Comparison of ENCODE assay signal across 40 cellular contexts in the genomic region with DNA sequence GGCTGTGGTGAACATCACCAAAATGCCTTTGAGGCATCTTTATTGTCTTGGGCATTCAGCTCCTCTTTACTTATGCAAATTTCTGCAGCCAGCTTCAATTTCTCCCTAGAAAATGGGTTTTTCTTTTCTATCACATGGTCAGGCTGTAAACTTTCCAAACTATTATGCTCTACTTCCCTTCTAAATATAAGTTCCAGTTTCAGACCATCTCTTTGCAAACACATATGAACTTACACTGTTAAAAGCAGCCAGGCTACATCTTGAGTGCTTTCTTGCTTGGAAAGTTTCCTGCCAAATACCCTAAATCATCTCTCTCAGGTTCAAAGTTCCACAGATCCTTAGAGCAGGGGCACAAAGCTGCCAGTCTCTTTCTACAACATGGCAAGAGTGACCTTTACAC.
"Had no signal": no experiment of that assay in that cellular context is flagged by ENCODE, and none has a peak within 500 bp of the region (broad histone marks: within the 10 kb centered on the region; RNA-seq: fewer than 3 reads in every experiment).

No MANE protein-coding gene starts in this region.

- H3K36me3 ChIP-seq: adrenal gland, breast epithelium, cardiac muscle cell had no signal

- H3K27me3 ChIP-seq: adrenal gland, ascending aorta, body of pancreas, brain microvascular endothelial cell, breast epithelium, cardiac muscle cell had no signal

- DNase-seq: activated effector memory CD4-positive, alpha-beta T cell treated with anti-CD3 and anti-CD28 coated beads, Interleukin-2, amount 50 U/mL, for 16 hours; activated effector memory CD4-positive, alpha-beta T cell treated with Interleukin-2 at 50 U/mL for 16 hours; activated gamma-delta T cell; activated gamma-delta T cell treated with Interleukin-2 at 50 U/mL for 16 hours; activated naive CD4-positive, alpha-beta T cell; activated naive CD4-positive, alpha-beta T cell treated with anti-CD3 and anti-CD28 coated beads for 36 hours; activated naive CD4-positive, alpha-beta T cell treated with anti-CD3 and anti-CD28 coated beads, Interleukin-2, amount 10 ng/mL, durations not matched to agents 7 days and 5 days; activated naive CD4-positive, alpha-beta T cell treated with anti-CD3 and anti-CD28 coated beads, Interleukin-2, amount 50 U/mL, for 16 hours; activated naive CD4-positive, alpha-beta T cell treated with Interleukin-2 at 50 U/mL for 16 hours; activated naive CD8-positive, alpha-beta T cell treated with anti-CD3 and anti-CD28 coated beads for 36 hours; activated naive CD8-positive, alpha-beta T cell treated with anti-CD3 and anti-CD28 coated beads, Interleukin-2, amount 10 ng/mL, durations not matched to agents 7 days and 5 days; activated naive CD8-positive, alpha-beta T cell treated with anti-CD3 and anti-CD28 coated beads, Interleukin-2, amount 50 U/mL, for 24 hours; activated T-cell treated with anti-CD3 and anti-CD28 coated beads, Interleukin-2, amount 50 U/mL, for 1 hour; activated T-cell treated with anti-CD3 and anti-CD28 coated beads, Interleukin-2, amount 50 U/mL, for 24 hours; activated T-cell treated with anti-CD3 and anti-CD28 coated beads, Interleukin-2, amount 50 U/mL, for 4 hours; activated T-cell treated with anti-CD3 and anti-CD28 coated beads, Interleukin-2, amount 50 U/mL, for 48 hours; activated T-cell treated with anti-CD3 and anti-CD28 coated beads, Interleukin-2, amount 50 U/mL, for 72 hours; adrenal gland; amniotic stem cell; amygdala; anterior cingulate cortex; aorta; body of pancreas; brain microvascular endothelial cell; caudate nucleus; central memory CD4-positive, alpha-beta T cell; cerebellar nuclear complex had no signal

- H3K4me1 ChIP-seq: adrenal gland, ascending aorta, body of pancreas, breast epithelium had no signal

- H3K27ac Mint-ChIP-seq: activated naive CD4-positive, alpha-beta T cell treated with anti-CD3 and anti-CD28 coated beads for 36 hours; activated naive CD4-positive, alpha-beta T cell treated with anti-CD3 and anti-CD28 coated beads, Interleukin-2, amount 10 ng/mL, durations not matched to agents 7 days and 5 days; activated naive CD4-positive, alpha-beta T cell treated with anti-CD3 and anti-CD28 coated beads, Interleukin-2, amount 50 U/mL, for 24 hours; activated naive CD8-positive, alpha-beta T cell; activated naive CD8-positive, alpha-beta T cell treated with anti-CD3 and anti-CD28 coated beads for 36 hours; activated naive CD8-positive, alpha-beta T cell treated with anti-CD3 and anti-CD28 coated beads, Interleukin-2, amount 10 ng/mL, durations not matched to agents 7 days and 5 days; activated naive CD8-positive, alpha-beta T cell treated with anti-CD3 and anti-CD28 coated beads, Interleukin-2, amount 50 U/mL, for 24 hours; activated T-cell treated with anti-CD3 and anti-CD28 coated beads, Interleukin-2, amount 50 U/mL, for 24 hours; activated T-cell treated with anti-CD3 and anti-CD28 coated beads, Interleukin-2, amount 50 U/mL, for 72 hours; activated T-helper 1 cell treated with anti-CD3 and anti-CD28 coated beads, Interleukin-12 subunit alpha, Interleukin-12 subunit beta, Interleukin-2, Interleukin-4 antibody, amounts not matched to agents 30 ng/mL and 10 ng/mL and 1 ng/mL, durations not matched to agents 14 hours and 24 hours and 36 hours; activated T-helper 17 cell treated with anti-CD3 and anti-CD28 coated beads, Interleukin-2, amount 50 U/mL, for 72 hours; activated T-helper 2 cell treated with anti-CD3 and anti-CD28 coated beads, Interferon-gamma antibody, Interleukin-2, Interleukin-4, amounts not matched to agents 10 μg/mL and 5 μg/mL and 100 μg/mL, durations not matched to agents 14 hours and 24 hours and 36 hours; brain had no signal

- H3K27ac ChIP-seq: adrenal gland, ascending aorta, body of pancreas, brain microvascular endothelial cell, breast epithelium, cardiac muscle cell had no signal

- FAIRE-seq: astrocyte, bronchial epithelial cell had no signal

- H3K4me3 ChIP-seq: adrenal gland, ascending aorta, body of pancreas, breast epithelium, cardiac muscle cell had no signal

- H3K9me3 ChIP-seq: adrenal gland had no signal

- ATAC-seq: activated naive CD4-positive, alpha-beta T cell treated with anti-CD3 and anti-CD28 coated beads, Interleukin-2, amount 50 U/mL, for 72 hours; activated naive CD8-positive, alpha-beta T cell treated with anti-CD3 and anti-CD28 coated beads, Interleukin-2, amount 50 U/mL, for 24 hours; activated T-cell treated with anti-CD3 and anti-CD28 coated beads, Interleukin-2, amount 50 U/mL, for 4 hours; activated T-cell treated with anti-CD3 and anti-CD28 coated beads, Interleukin-2, amount 50 U/mL, for 72 hours; activated T-helper 17 cell treated with anti-CD3 and anti-CD28 coated beads, Interleukin-2, amount 50 U/mL, for 72 hours; body of pancreas had no signal

- H3K4me3 Mint-ChIP-seq: activated naive CD4-positive, alpha-beta T cell treated with anti-CD3 and anti-CD28 coated beads for 36 hours; activated naive CD4-positive, alpha-beta T cell treated with anti-CD3 and anti-CD28 coated beads, Interleukin-2, amount 10 ng/mL, durations not matched to agents 7 days and 5 days; activated naive CD4-positive, alpha-beta T cell treated with anti-CD3 and anti-CD28 coated beads, Interleukin-2, amount 50 U/mL, for 24 hours; activated naive CD8-positive, alpha-beta T cell; activated naive CD8-positive, alpha-beta T cell treated with anti-CD3 and anti-CD28 coated beads for 36 hours; activated naive CD8-positive, alpha-beta T cell treated with anti-CD3 and anti-CD28 coated beads, Interleukin-2, amount 10 ng/mL, durations not matched to agents 7 days and 5 days; activated naive CD8-positive, alpha-beta T cell treated with anti-CD3 and anti-CD28 coated beads, Interleukin-2, amount 50 U/mL, for 24 hours; activated T-cell treated with anti-CD3 and anti-CD28 coated beads, Interleukin-2, amount 50 U/mL, for 24 hours; activated T-cell treated with anti-CD3 and anti-CD28 coated beads, Interleukin-2, amount 50 U/mL, for 4 hours; activated T-cell treated with anti-CD3 and anti-CD28 coated beads, Interleukin-2, amount 50 U/mL, for 72 hours; activated T-helper 1 cell treated with anti-CD3 and anti-CD28 coated beads, Interleukin-12 subunit alpha, Interleukin-12 subunit beta, Interleukin-2, Interleukin-4 antibody, amounts not matched to agents 30 ng/mL and 10 ng/mL and 1 ng/mL, durations not matched to agents 14 hours and 24 hours and 36 hours; activated T-helper 17 cell treated with anti-CD3 and anti-CD28 coated beads, Interleukin-2, amount 50 U/mL, for 72 hours; brain; central memory CD8-positive, alpha-beta T cell had no signal

- H3K27me3 Mint-ChIP-seq: activated naive CD4-positive, alpha-beta T cell treated with anti-CD3 and anti-CD28 coated beads, Interleukin-2, amount 10 ng/mL, durations not matched to agents 7 days and 5 days; activated naive CD4-positive, alpha-beta T cell treated with anti-CD3 and anti-CD28 coated beads, Interleukin-2, amount 50 U/mL, for 24 hours; activated naive CD8-positive, alpha-beta T cell; activated naive CD8-positive, alpha-beta T cell treated with anti-CD3 and anti-CD28 coated beads for 36 hours; activated naive CD8-positive, alpha-beta T cell treated with anti-CD3 and anti-CD28 coated beads, Interleukin-2, amount 10 ng/mL, durations not matched to agents 7 days and 5 days; activated naive CD8-positive, alpha-beta T cell treated with anti-CD3 and anti-CD28 coated beads, Interleukin-2, amount 50 U/mL, for 24 hours; activated T-cell treated with anti-CD3 and anti-CD28 coated beads, Interleukin-2, amount 50 U/mL, for 24 hours; activated T-helper 17 cell treated with anti-CD3 and anti-CD28 coated beads, Interleukin-2, amount 50 U/mL, for 72 hours; brain; central memory CD8-positive, alpha-beta T cell had no signal

- H3K4me1 Mint-ChIP-seq: brain had no signal
